Comparison of ENCODE assay signal across 11 cellular contexts in the genomic region with DNA sequence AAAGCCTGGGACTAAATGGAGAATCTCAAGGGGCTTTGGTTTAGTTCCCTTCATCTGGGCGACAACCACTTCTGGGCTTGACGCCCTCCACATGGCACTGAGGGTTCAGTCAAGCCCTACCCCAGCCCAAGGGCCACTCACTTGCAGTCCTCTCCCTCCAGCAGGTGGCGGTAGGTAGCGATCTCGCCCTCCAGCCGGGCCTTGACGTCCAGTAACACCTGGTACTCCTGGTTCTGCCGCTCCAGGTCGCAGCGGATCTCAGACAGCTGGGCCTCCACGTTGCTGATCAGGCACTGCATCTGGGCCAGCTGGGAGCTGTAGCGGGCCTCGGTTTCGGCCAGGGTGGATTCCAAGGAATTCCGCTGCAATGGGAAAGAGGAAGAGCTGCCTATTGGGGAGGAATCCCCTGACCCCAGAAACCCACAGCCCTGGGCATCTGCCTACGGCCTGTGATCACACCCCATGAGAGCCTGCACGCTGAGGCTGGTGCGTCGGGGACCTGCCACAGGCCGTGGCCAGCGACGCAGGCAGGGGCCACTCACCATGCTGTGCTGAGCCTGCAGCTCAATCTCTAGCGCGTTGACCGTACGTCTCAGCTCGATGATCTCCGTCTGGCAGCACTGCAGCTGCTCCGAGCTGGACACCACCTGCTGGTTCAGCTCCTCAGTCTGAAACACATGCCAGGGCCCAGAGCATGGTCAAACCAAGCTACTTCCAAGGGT. TPM values are rescaled to one million over a fixed set of nuclear protein-coding genes. Genes with fewer than 3 reads are reported as not detected.
DNase-seq lines count a peak whose midpoint lies in the region; ATAC-seq and TF ChIP-seq lines count a peak whose summit lies in the region.
"Had no signal": no experiment of that assay in that cellular context is flagged by ENCODE, and none has a peak within 500 bp of the region (broad histone marks: within the 10 kb centered on the region; RNA-seq: fewer than 3 reads in every experiment).

No MANE protein-coding gene starts in this region.

- H3K27me3 ChIP-seq in prostate gland (replicated peaks; ENCODE audit: insufficient read depth): no peaks in the 10 kb centered on the region

- no peak overlapping the region for H3K27ac ChIP-seq in prostate gland

- peaks cover 2% of the 10 kb centered on the region for H3K4me1 Mint-ChIP-seq in activated CD4-positive, alpha-beta memory T cell treated with anti-CD3 and anti-CD28 coated beads, Interleukin-2, amount 10 ng/mL, durations not matched to agents 7 days and 5 days
- H3K4me1 Mint-ChIP-seq in stimulated activated naive CD8-positive, alpha-beta T cell treated with anti-CD3 and anti-CD28 coated beads, Interleukin-15, amount 100 ng/mL, for 72 hours: no peaks in the 10 kb centered on the region

- H3K9me3 Mint-ChIP-seq in activated CD4-positive, alpha-beta memory T cell treated with anti-CD3 and anti-CD28 coated beads, Interleukin-2, amount 10 ng/mL, durations not matched to agents 7 days and 5 days: no peaks in the 10 kb centered on the region
- H3K9me3 Mint-ChIP-seq in stimulated activated naive CD8-positive, alpha-beta T cell treated with anti-CD3 and anti-CD28 coated beads, Interleukin-15, amount 100 ng/mL, for 72 hours: no peaks in the 10 kb centered on the region

- intact Hi-C loops in sciatic nerve (cut with DNase I): no loop called here
- intact Hi-C loops in prostate gland (cut with DNase I): no loop called here

- H3K36me3 Mint-ChIP-seq in activated CD4-positive, alpha-beta memory T cell treated with anti-CD3 and anti-CD28 coated beads, Interleukin-2, amount 10 ng/mL, durations not matched to agents 7 days and 5 days (ENCODE audit: low read depth): no peaks in the 10 kb centered on the region
- H3K36me3 Mint-ChIP-seq: CD4-positive, CD25-positive, alpha-beta regulatory T cell had no signal

- ATAC-seq in stimulated activated naive CD8-positive, alpha-beta T cell treated with anti-CD3 and anti-CD28 coated beads, Interleukin-15, amount 100 ng/mL, for 72 hours: peak; percentile 49
- no peak for ATAC-seq in sciatic nerve

- CTCF ChIA-PET in activated CD4-positive, alpha-beta memory T cell treated with anti-CD3 and anti-CD28 coated beads, Interleukin-2, amount 10 ng/mL, durations not matched to agents 7 days and 5 days (lab: Charles Lee): interaction anchor here (1.6 to 2.1 kb wide), 4 partner anchors 9 to 179 kb away, joined by 4 to 6 read pairs (median 4); no protein-coding TSS in a partner anchor

- no peaks in the 10 kb centered on the region for H3K9me3 ChIP-seq in prostate gland

- H3K4me3 Mint-ChIP-seq in activated CD4-positive, alpha-beta memory T cell treated with anti-CD3 and anti-CD28 coated beads, Interleukin-2, amount 10 ng/mL, durations not matched to agents 7 days and 5 days: no peak overlapping the region
- no peak overlapping the region for H3K4me3 Mint-ChIP-seq in stimulated activated naive CD8-positive, alpha-beta T cell treated with anti-CD3 and anti-CD28 coated beads, Interleukin-15, amount 100 ng/mL, for 72 hours
- H3K4me3 Mint-ChIP-seq: CD4-positive, CD25-positive, alpha-beta regulatory T cell had no signal

- H3K27ac Mint-ChIP-seq in activated CD4-positive, alpha-beta memory T cell treated with anti-CD3 and anti-CD28 coated beads, Interleukin-2, amount 10 ng/mL, durations not matched to agents 7 days and 5 days: no peak overlapping the region
- H3K27ac Mint-ChIP-seq in stimulated activated naive CD8-positive, alpha-beta T cell treated with anti-CD3 and anti-CD28 coated beads, Interleukin-15, amount 100 ng/mL, for 72 hours: no peak overlapping the region
- H3K27ac Mint-ChIP-seq: CD4-positive, CD25-positive, alpha-beta regulatory T cell had no signal

- no peaks in the 10 kb centered on the region for H3K36me3 ChIP-seq in prostate gland

- H3K4me1 ChIP-seq in prostate gland (replicated peaks): no peaks in the 10 kb centered on the region

- no peak for TF ChIP-seq CTCF in prostate gland (IDR thresholded peaks at IDR 0.05)

- H3K27me3 Mint-ChIP-seq in activated CD4-positive, alpha-beta memory T cell treated with anti-CD3 and anti-CD28 coated beads, Interleukin-2, amount 10 ng/mL, durations not matched to agents 7 days and 5 days: peaks cover 4% of the 10 kb centered on the region
- H3K27me3 Mint-ChIP-seq in stimulated activated naive CD8-positive, alpha-beta T cell treated with anti-CD3 and anti-CD28 coated beads, Interleukin-15, amount 100 ng/mL, for 72 hours: peaks cover 9% of the 10 kb centered on the region

- H3K4me3 ChIP-seq in prostate gland: no peak overlapping the region

- POLR2A ChIA-PET in activated CD4-positive, alpha-beta memory T cell treated with anti-CD3 and anti-CD28 coated beads, Interleukin-2, amount 10 ng/mL, durations not matched to agents 7 days and 5 days (lab: Charles Lee): no interaction called here

- peak; percentile 18 to 34 for DNase-seq in activated CD4-positive, alpha-beta T cell treated with anti-CD3 and anti-CD28 coated beads for 24 hours (ENCODE audit: low read depth in 2 of 2)
- DNase-seq in activated CD4-positive, alpha-beta T cell treated with anti-CD3 and anti-CD28 coated beads for 1 hour: no peak
- peak; percentile 42 for DNase-seq in activated CD4-positive, alpha-beta memory T cell treated with anti-CD3 and anti-CD28 coated beads, Interleukin-2, amount 10 ng/mL, durations not matched to agents 7 days and 5 days
- peak; percentile 82 for DNase-seq in iPS-NIHi11 (ENCODE audit: low spot score)
- peak; percentile 25 to 28 for DNase-seq in stimulated activated naive CD8-positive, alpha-beta T cell treated with anti-CD3 and anti-CD28 coated beads, Interleukin-15, amount 100 ng/mL, for 72 hours
- no peak for DNase-seq in sciatic nerve (ENCODE audit: low spot score)
- no peak for DNase-seq in prostate gland (ENCODE audit: low spot score)
- no peak for DNase-seq in ureter (ENCODE audit: low spot score)

- no peak for TF ChIP-seq POLR2A in prostate gland (IDR thresholded peaks at IDR 0.05)

- 85% methylated on average over 29 of the region's 29 CpGs for WGBS in prostate gland

RNA-seq across cellular contexts. Expression of gene KRT36, which starts 2.7 kb away (rescaled TPM):
- total RNA-seq in activated CD4-positive, alpha-beta memory T cell treated with anti-CD3 and anti-CD28 coated beads, Interleukin-2, amount 10 ng/mL, durations not matched to agents 7 days and 5 days: not detected
- total RNA-seq in sciatic nerve (not detected), prostate gland (not detected), ureter (not detected)
- total RNA-seq: aorta; CD4-positive, CD25-positive, alpha-beta regulatory T cell had no signal

RNA-seq across cellular contexts. Expression of gene KRT35, which starts 6.0 kb away (rescaled TPM):
- total RNA-seq in activated CD4-positive, alpha-beta memory T cell treated with anti-CD3 and anti-CD28 coated beads, Interleukin-2, amount 10 ng/mL, durations not matched to agents 7 days and 5 days: not detected
- total RNA-seq in sciatic nerve (0.18 TPM), prostate gland (not detected), ureter (not detected)
- total RNA-seq: aorta; CD4-positive, CD25-positive, alpha-beta regulatory T cell; M059J had no signal

RNA-seq across cellular contexts. Expression of gene KRT13, which starts 18.4 kb away (rescaled TPM):
- not detected for total RNA-seq in activated CD4-positive, alpha-beta memory T cell treated with anti-CD3 and anti-CD28 coated beads, Interleukin-2, amount 10 ng/mL, durations not matched to agents 7 days and 5 days
- 0.62 TPM for total RNA-seq in sciatic nerve
- 10 to 100 TPM; 38.4 to 62.7 TPM for total RNA-seq in prostate gland
- 2,358 TPM for total RNA-seq in ureter
- total RNA-seq: aorta; CD4-positive, CD25-positive, alpha-beta regulatory T cell had no signal

RNA-seq across cellular contexts. Expression of gene KRT32, which starts 19.8 kb away (rescaled TPM):
- total RNA-seq in activated CD4-positive, alpha-beta memory T cell treated with anti-CD3 and anti-CD28 coated beads, Interleukin-2, amount 10 ng/mL, durations not matched to agents 7 days and 5 days: not detected
- total RNA-seq in sciatic nerve (0.67 TPM), prostate gland (not detected), ureter (not detected)
- total RNA-seq: aorta; CD4-positive, CD25-positive, alpha-beta regulatory T cell had no signal

RNA-seq across cellular contexts. Expression of gene KRT15, which starts 31.7 kb away (rescaled TPM):
- total RNA-seq in activated CD4-positive, alpha-beta memory T cell treated with anti-CD3 and anti-CD28 coated beads, Interleukin-2, amount 10 ng/mL, durations not matched to agents 7 days and 5 days: not detected
- total RNA-seq in sciatic nerve (0.36 TPM), prostate gland (1,000 to 10,000 TPM in 1 of 2 donors, 100 to 1,000 TPM in 1; 138 to 1,038 TPM), ureter (147 TPM)
- total RNA-seq: aorta; CD4-positive, CD25-positive, alpha-beta regulatory T cell had no signal

Comparison
In these comparisons a context has a peak if more than half of its experiments do, and no peak if none do; other contexts are left out.
1. DNase-seq: peak in activated CD4-positive, alpha-beta T cell treated with anti-CD3 and anti-CD28 coated beads for 24 hours (2 of 2), activated CD4-positive, alpha-beta memory T cell treated with anti-CD3 and anti-CD28 coated beads, Interleukin-2, amount 10 ng/mL, durations not matched to agents 7 days and 5 days (single experiment), iPS-NIHi11 (single experiment) and stimulated activated naive CD8-positive, alpha-beta T cell treated with anti-CD3 and anti-CD28 coated beads, Interleukin-15, amount 100 ng/mL, for 72 hours (2 of 2); none in activated CD4-positive, alpha-beta T cell treated with anti-CD3 and anti-CD28 coated beads for 1 hour (single experiment), sciatic nerve (single experiment), prostate gland (single experiment) and ureter (single experiment).
2. RNA of gene KRT13, which starts 18.4 kb away (total RNA-seq): 2,358 TPM in ureter (single experiment); 38.4 to 62.7 TPM in prostate gland, 0.62 TPM in sciatic nerve (single experiment) and not detected in activated CD4-positive, alpha-beta memory T cell treated with anti-CD3 and anti-CD28 coated beads, Interleukin-2, amount 10 ng/mL, durations not matched to agents 7 days and 5 days; every median in the first group is over 10 times any median in the second.